2 cellular contexts compared by ENCODE assay signal in the genomic region with DNA sequence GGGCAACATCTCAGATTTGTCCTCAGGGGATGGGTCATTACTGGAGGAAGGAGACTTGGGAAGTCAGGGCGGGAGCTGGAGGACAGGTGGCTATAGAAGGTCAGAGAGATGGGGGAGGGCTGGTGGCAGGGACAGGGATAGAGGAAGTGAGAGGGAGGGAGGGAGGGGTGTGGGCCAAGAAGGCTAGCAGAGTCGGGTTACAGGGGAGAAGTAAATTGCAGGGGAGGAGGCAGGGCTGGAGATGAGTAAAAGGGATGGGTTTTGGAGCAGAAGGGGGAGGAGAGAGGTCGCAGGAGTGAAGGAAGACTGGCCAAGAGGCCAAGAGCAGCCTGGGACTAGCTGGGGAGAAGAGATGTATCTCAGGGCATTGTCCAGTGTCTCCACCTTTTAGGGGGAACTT.
TF ChIP-seq lines count a peak whose summit lies in the region.

No MANE protein-coding gene starts in this region.

TF ChIP-seq in HCT116, 20 proteins besides CTCF, POLR2A, EP300 and RAD21:
- no peak for TF ChIP-seq SIN3A (IDR thresholded peaks at IDR 0.05; ENCODE audit: low read depth)
- no peak for TF ChIP-seq TCF7L2 (IDR thresholded peaks at IDR 0.05; ENCODE audit: borderline replicate concordance, extremely low read depth, insufficient read depth, insufficient read length)
- TF ChIP-seq SP1 (IDR thresholded peaks at IDR 0.05; ENCODE audit: low read depth) = no peak
- no peak for TF ChIP-seq ZNF274 (IDR thresholded peaks at IDR 0.05; ENCODE audit: low read depth, low read length)
- no peak for TF ChIP-seq FOSL1 (IDR thresholded peaks at IDR 0.05; ENCODE audit: low read depth)
- TF ChIP-seq ZBTB33 (IDR thresholded peaks at IDR 0.05; ENCODE audit: extremely low read depth, insufficient replicate concordance, low read length) = no peak
- TF ChIP-seq, protein P1, sequence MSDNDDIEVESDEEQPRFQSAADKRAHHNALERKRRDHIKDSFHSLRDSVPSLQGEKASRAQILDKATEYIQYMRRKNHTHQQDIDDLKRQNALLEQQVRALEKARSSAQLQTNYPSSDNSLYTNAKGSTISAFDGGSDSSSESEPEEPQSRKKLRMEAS (IDR thresholded peaks at IDR 0.05) = no peak
- TF ChIP-seq EZH2phosphoT487 (IDR thresholded peaks at IDR 0.05; ENCODE audit: borderline replicate concordance) = no peak
- no peak for TF ChIP-seq EGR1 (IDR thresholded peaks at IDR 0.05; ENCODE audit: low read depth)
- no peak for TF ChIP-seq YY1 (IDR thresholded peaks at IDR 0.05; ENCODE audit: extremely low read depth, insufficient replicate concordance, low read depth, low read length)

TF ChIP-seq in HepG2, 621 proteins besides CTCF, POLR2A, EP300 and RAD21:
- TF ChIP-seq ZBTB43 (CRISPR knock-in tag; conservative IDR thresholded peaks at IDR 0.05) (no peak), RCOR2 (CRISPR knock-in tag; IDR thresholded peaks at IDR 0.05) (no peak), ZSCAN31 (CRISPR knock-in tag; IDR thresholded peaks at IDR 0.05; ENCODE audit: low read depth) (no peak), SIN3B (IDR thresholded peaks at IDR 0.05; ENCODE audit: low read length) (no peak), DR1 (CRISPR knock-in tag; IDR thresholded peaks at IDR 0.05) (no peak), ELK4 (CRISPR knock-in tag; IDR thresholded peaks at IDR 0.05; ENCODE audit: borderline replicate concordance) (no peak), MYNN (CRISPR knock-in tag; IDR thresholded peaks at IDR 0.05; ENCODE audit: low read depth) (no peak), SYNCRIP (IDR thresholded peaks at IDR 0.05; ENCODE audit: insufficient read depth, low read depth, low read length) (no peak), ZNF232 (CRISPR knock-in tag; IDR thresholded peaks at IDR 0.05; ENCODE audit: borderline replicate concordance) (no peak), DDIT3 (CRISPR knock-in tag; IDR thresholded peaks at IDR 0.05) (no peak), HOXA9 (CRISPR knock-in tag; IDR thresholded peaks at IDR 0.05; ENCODE audit: borderline replicate concordance) (no peak), ESRRA (CRISPR knock-in tag; IDR thresholded peaks at IDR 0.05; ENCODE audit: low read depth) (no peak), MIER3 (CRISPR knock-in tag; IDR thresholded peaks at IDR 0.05; ENCODE audit: borderline replicate concordance) (no peak), XBP1 (CRISPR knock-in tag; IDR thresholded peaks at IDR 0.05) (no peak)
- TF ChIP-seq, protein P2, sequence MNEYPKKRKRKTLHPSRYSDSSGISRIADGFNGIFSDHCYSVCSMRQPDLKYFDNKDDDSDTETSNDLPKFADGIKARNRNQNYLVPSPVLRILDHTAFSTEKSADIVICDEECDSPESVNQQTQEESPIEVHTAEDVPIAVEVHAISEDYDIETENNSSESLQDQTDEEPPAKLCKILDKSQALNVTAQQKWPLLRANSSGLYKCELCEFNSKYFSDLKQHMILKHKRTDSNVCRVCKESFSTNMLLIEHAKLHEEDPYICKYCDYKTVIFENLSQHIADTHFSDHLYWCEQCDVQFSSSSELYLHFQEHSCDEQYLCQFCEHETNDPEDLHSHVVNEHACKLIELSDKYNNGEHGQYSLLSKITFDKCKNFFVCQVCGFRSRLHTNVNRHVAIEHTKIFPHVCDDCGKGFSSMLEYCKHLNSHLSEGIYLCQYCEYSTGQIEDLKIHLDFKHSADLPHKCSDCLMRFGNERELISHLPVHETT (CRISPR knock-in tag; conservative IDR thresholded peaks at IDR 0.05) = no peak
- TF ChIP-seq, protein P3, sequence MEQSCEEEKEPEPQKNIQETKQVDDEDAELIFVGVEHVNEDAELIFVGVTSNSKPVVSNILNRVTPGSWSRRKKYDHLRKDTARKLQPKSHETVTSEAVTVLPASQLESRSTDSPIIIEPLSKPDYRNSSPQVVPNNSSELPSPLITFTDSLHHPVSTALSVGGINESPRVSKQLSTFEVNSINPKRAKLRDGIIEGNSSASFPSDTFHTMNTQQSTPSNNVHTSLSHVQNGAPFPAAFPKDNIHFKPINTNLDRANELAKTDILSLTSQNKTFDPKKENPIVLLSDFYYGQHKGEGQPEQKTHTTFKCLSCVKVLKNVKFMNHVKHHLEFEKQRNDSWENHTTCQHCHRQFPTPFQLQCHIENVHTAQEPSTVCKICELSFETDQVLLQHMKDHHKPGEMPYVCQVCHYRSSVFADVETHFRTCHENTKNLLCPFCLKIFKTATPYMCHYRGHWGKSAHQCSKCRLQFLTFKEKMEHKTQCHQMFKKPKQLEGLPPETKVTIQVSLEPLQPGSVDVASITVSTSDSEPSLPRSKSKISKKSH (CRISPR knock-in tag; IDR thresholded peaks at IDR 0.05; ENCODE audit: borderline replicate concordance) = no peak
- TF ChIP-seq, protein P4, sequence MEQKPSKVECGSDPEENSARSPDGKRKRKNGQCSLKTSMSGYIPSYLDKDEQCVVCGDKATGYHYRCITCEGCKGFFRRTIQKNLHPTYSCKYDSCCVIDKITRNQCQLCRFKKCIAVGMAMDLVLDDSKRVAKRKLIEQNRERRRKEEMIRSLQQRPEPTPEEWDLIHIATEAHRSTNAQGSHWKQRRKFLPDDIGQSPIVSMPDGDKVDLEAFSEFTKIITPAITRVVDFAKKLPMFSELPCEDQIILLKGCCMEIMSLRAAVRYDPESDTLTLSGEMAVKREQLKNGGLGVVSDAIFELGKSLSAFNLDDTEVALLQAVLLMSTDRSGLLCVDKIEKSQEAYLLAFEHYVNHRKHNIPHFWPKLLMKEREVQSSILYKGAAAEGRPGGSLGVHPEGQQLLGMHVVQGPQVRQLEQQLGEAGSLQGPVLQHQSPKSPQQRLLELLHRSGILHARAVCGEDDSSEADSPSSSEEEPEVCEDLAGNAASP (CRISPR knock-in tag; IDR thresholded peaks at IDR 0.05; ENCODE audit: borderline replicate concordance) = no peak
